In the genomic region with DNA sequence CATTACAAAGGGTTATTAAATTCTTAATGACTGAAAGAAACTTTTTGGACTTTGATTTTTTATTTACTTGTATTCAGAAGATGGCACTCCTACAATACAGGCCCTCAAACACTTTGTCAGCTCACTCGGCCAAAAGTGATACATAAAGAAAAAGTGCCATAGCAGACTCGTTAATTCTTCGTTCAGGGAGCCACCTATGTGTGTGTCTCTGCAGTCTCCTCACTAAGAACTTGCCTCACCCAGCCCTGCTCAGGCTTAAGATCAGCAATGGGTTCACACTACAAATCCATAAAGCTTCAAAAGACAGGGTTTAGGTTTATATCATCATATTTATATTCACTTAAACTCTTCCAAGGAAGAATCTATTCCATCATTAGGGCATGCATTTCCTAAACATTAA, we compare ENCODE assay signal across 1 cellular context.
TF ChIP-seq lines count a peak whose summit lies in the region.

No MANE protein-coding gene starts in this region.

TF ChIP-seq in liver, 16 proteins besides CTCF, POLR2A, EP300 and RAD21:
- TF ChIP-seq REST (IDR thresholded peaks at IDR 0.05) (no peak), ZBTB33 (IDR thresholded peaks at IDR 0.05) (no peak), FOXA2 (IDR thresholded peaks at IDR 0.05) (no peak), JUND (IDR thresholded peaks at IDR 0.05) (no peak), SP1 (IDR thresholded peaks at IDR 0.05) (no peak), EGR1 (IDR thresholded peaks at IDR 0.05; ENCODE audit: low read depth in 2 of 2) (no peak), MAX (IDR thresholded peaks at IDR 0.05) (no peak), HNF4A (conservative IDR thresholded peaks at IDR 0.05) (no peak)
- TF ChIP-seq, protein P1, sequence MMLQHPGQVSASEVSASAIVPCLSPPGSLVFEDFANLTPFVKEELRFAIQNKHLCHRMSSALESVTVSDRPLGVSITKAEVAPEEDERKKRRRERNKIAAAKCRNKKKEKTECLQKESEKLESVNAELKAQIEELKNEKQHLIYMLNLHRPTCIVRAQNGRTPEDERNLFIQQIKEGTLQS (IDR thresholded peaks at IDR 0.05) = no peak
